9 cellular contexts compared by ENCODE assay signal in the genomic region with DNA sequence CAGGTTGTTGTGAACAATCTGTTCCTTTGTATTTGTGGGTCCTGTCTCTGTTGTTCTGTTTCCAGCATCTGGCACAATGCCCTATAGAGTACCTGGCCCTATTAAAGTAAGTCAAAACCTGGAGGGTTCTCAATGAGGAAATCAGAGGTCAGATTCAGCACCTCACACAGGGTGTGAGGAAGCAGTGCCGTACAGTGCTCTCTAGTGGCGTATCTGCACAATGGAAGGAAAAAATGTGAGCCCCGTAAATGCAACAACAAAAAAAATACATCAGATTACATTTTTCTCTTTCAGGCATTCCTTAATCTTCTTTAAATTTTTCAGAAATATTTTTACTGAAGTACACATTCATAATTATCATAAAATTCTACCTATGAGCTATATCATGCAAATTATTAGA. TPM values are rescaled to one million over a fixed set of nuclear protein-coding genes. Genes with fewer than 3 reads are reported as not detected.
A peak's percentile ranks its signal among the peaks of the same experiment; 100 is the strongest.
DNase-seq lines count a peak whose midpoint lies in the region; ATAC-seq and TF ChIP-seq lines count a peak whose summit lies in the region.
"Not testable (repeated sequence)": the region's sequence is repeated elsewhere in the genome, so short reads cannot be mapped to it uniquely, and the experiment has no call there.
"Had no signal": no experiment of that assay in that cellular context is flagged by ENCODE, and none has a peak within 500 bp of the region (broad histone marks: within the 10 kb centered on the region; RNA-seq: fewer than 3 reads in every experiment).

No MANE protein-coding gene starts in this region.

- H3K4me2 ChIP-seq in GM23248 (ENCODE audit: unreplicated experiment) = not testable (repeated sequence)

- DNase-seq in AG04449 (ENCODE audit: low read depth, low spot score) = not testable (repeated sequence)
- DNase-seq in GM23248 (peak; percentile 47), NCI-H526 (lab: John Stamatoyannopoulos, UW) (peak; percentile 13 to 54), fibroblast of villous mesenchyme (ENCODE audit: low read depth) (peak; percentile 1), nephron progenitor cell (peak; percentile 7)

- not testable (repeated sequence) for H3K27ac ChIP-seq in GM23248

- not testable (repeated sequence) for H3K9me3 ChIP-seq in GM23248 (ENCODE audit: low read depth)

- not testable (repeated sequence) for H3K36me3 Mint-ChIP-seq in activated T-helper 17 cell treated with anti-CD3 and anti-CD28 coated beads, Interleukin-2, amount 50 U/mL, for 72 hours (ENCODE audit: low read depth); nephron progenitor cell (ENCODE audit: low read depth)

- peak; percentile 48 for ATAC-seq in GM18498 (IDR thresholded peaks at IDR 0.05; ENCODE audit: unreplicated experiment)
- peak; percentile 37 for ATAC-seq in HG03439 (IDR thresholded peaks at IDR 0.05; ENCODE audit: unreplicated experiment)
- ATAC-seq in activated T-helper 17 cell treated with anti-CD3 and anti-CD28 coated beads, Interleukin-2, amount 50 U/mL, for 72 hours (replicated peaks) = peak; percentile 38

- H3K9ac ChIP-seq in GM23248 = not testable (repeated sequence)

- H3K9me3 Mint-ChIP-seq in activated T-helper 17 cell treated with anti-CD3 and anti-CD28 coated beads, Interleukin-2, amount 50 U/mL, for 72 hours; nephron progenitor cell: not testable (repeated sequence)

- H3K4me3 Mint-ChIP-seq in activated T-helper 17 cell treated with anti-CD3 and anti-CD28 coated beads, Interleukin-2, amount 50 U/mL, for 72 hours; nephron progenitor cell: not testable (repeated sequence)

- not testable (repeated sequence) for H3K4me1 Mint-ChIP-seq in activated T-helper 17 cell treated with anti-CD3 and anti-CD28 coated beads, Interleukin-2, amount 50 U/mL, for 72 hours; nephron progenitor cell

- H2AFZ ChIP-seq in GM23248 = not testable (repeated sequence)

- not testable (repeated sequence) for H3K4me3 ChIP-seq in AG04449 (ENCODE audit: low read depth, low read length); GM23248; fibroblast of villous mesenchyme (ENCODE audit: low read depth, low read length)

- not testable (repeated sequence) for H3K27me3 ChIP-seq in GM23248 (replicated peaks; ENCODE audit: insufficient read depth)

- not testable (repeated sequence) for H3K4me1 ChIP-seq in GM23248 (ENCODE audit: insufficient read depth)

- peaks cover 38% of the 10 kb centered on the region for H3K79me2 ChIP-seq in GM23248 (ENCODE audit: insufficient read depth)

- not testable (repeated sequence) for H3K36me3 ChIP-seq in GM23248 (ENCODE audit: low read depth)

- CTCF ChIA-PET in AG04449 (lab: Yijun Ruan, JAX) = not testable (repeated sequence)

- in situ Hi-C loops in GM23248 (cut with MboI) = not testable (repeated sequence)

- TF ChIP-seq CTCF in AG04449 (IDR thresholded peaks at IDR 0.05; ENCODE audit: insufficient read depth, low read length, missing control alignments) (peak; percentile 20), fibroblast of villous mesenchyme (IDR thresholded peaks at IDR 0.05; ENCODE audit: insufficient read depth, low read depth, low read length) (peak; percentile 18), nephron progenitor cell (IDR thresholded peaks at IDR 0.05) (peak; percentile 42)

- WGBS in GM23248 (ENCODE audit: low coverage in 1 of 2, low lambda C conversion rate in 2 of 2, missing lambda C conversion rate in 2 of 2), 2 experiments = 63 to 73% methylated on average over 3 of the region's 3 CpGs

- not testable (repeated sequence) for H3F3A ChIP-seq in GM23248 (ENCODE audit: insufficient read depth)

- POLR2A ChIA-PET in AG04449 (lab: Yijun Ruan, JAX) = not testable (repeated sequence)

- H3K27ac Mint-ChIP-seq in activated T-helper 17 cell treated with anti-CD3 and anti-CD28 coated beads, Interleukin-2, amount 50 U/mL, for 72 hours; nephron progenitor cell: not testable (repeated sequence)

- not testable (repeated sequence) for H4K20me1 ChIP-seq in GM23248 (ENCODE audit: insufficient read depth)

- H3K27me3 Mint-ChIP-seq in activated T-helper 17 cell treated with anti-CD3 and anti-CD28 coated beads, Interleukin-2, amount 50 U/mL, for 72 hours = peaks cover 17% of the 10 kb centered on the region
- H3K27me3 Mint-ChIP-seq in nephron progenitor cell (ENCODE audit: low read depth, poor library complexity) = not testable (repeated sequence)

- not testable (repeated sequence) for H3K9me2 ChIP-seq in GM23248 (ENCODE audit: insufficient read depth)

RNA-seq across cellular contexts. Expression of gene GYPE, which starts 2.5 kb away (rescaled TPM):
- total RNA-seq in GM23248 (2014; rRNA removed; shearing (Covaris generic)) = 2.5 and 6.6 TPM in 2 replicates
- polyA plus RNA-seq in GM23248 (2016; fragmentation: Nextera tagmentation; extraction: Ambion mirVana) = 4.0 and 4.7 TPM in 2 replicates
- not detected for total RNA-seq in activated T-helper 17 cell treated with anti-CD3 and anti-CD28 coated beads, Interleukin-2, amount 50 U/mL, for 72 hours
- total RNA-seq in fibroblast of villous mesenchyme = 0.64 and 0.86 TPM in 2 replicates
- total RNA-seq: esophagus squamous epithelium had no signal
